In genomic region chr6:108559097-108559883, GRCh38 we compare ENCODE assay signal across 8 cellular contexts. TPM values are rescaled to one million over a fixed set of nuclear protein-coding genes. Genes with fewer than 3 reads are reported as not detected.
A peak's percentile ranks its signal among the peaks of the same experiment; 100 is the strongest.
DNase-seq lines count a peak whose midpoint lies in the region; ATAC-seq, FAIRE-seq and TF ChIP-seq lines count a peak whose summit lies in the region.

No MANE protein-coding gene starts in this region.

- no peaks in the 10 kb centered on the region for H3K9me3 Mint-ChIP-seq in astrocyte (ENCODE audit: unreplicated experiment)

- FAIRE-seq in astrocyte (lab: Jason Lieb, UNC), result no peak

- H4K20me1 ChIP-seq in astrocyte (ENCODE audit: insufficient read depth, low read length), result peaks cover 20% of the 10 kb centered on the region

- H2AFZ ChIP-seq in astrocyte (ENCODE audit: low read depth, low read length), result peak overlapping the region; percentile 91

- ATAC-seq in HG02588 (IDR thresholded peaks at IDR 0.05; ENCODE audit: unreplicated experiment) (peak; percentile 46), aorta (ENCODE audit: low FRiP score) (peak; percentile 73)

- H3K36me3 ChIP-seq in astrocyte (ENCODE audit: insufficient read depth, low read length) (no peaks in the 10 kb centered on the region), aorta (ENCODE audit: control insufficient read depth in 1 of 2, insufficient read depth in 2 of 2, low read length in 1 of 2) (no peaks in the 10 kb centered on the region)

- H3K27ac ChIP-seq in astrocyte (ENCODE audit: low read depth, low read length) (peak overlapping the region; percentile 86), aorta (ENCODE audit: low read depth in 1 of 2, low read length in 2 of 2) (peak overlapping the region; percentile 78 to 95)

- H3K27me3 ChIP-seq in astrocyte (ENCODE audit: insufficient read depth, low read length) (peaks cover 6% of the 10 kb centered on the region), aorta (ENCODE audit: control insufficient read depth in 1 of 2, insufficient read depth in 2 of 2, low read length in 1 of 2) (no peaks in the 10 kb centered on the region)

- TF ChIP-seq CTCF in GM10248 (IDR thresholded peaks at IDR 0.05; ENCODE audit: control extremely low read depth, extremely low read depth, low read depth, missing control alignments), result no peak
- no peak for TF ChIP-seq CTCF in astrocyte (IDR thresholded peaks at IDR 0.05; ENCODE audit: insufficient read depth, low read depth, low read length)

- CTCF ChIA-PET in GM10248 (lab: Yijun Ruan, JAX), result interaction anchor here (1.0 kb wide), 2 partner anchors 38 to 82 kb away, joined by 3 read pairs; no protein-coding TSS in a partner anchor

- peaks cover 10% of the 10 kb centered on the region for H3K4me1 Mint-ChIP-seq in astrocyte (ENCODE audit: low read depth, unreplicated experiment)

- POLR2A ChIA-PET in GM10248 (lab: Yijun Ruan, JAX), result interaction anchor here (0.5 to 2.0 kb wide), 3 partner anchors 39 to 535 kb away, joined by 4 to 9 read pairs (median 5); partner anchors contain the start of gene SESN1

- H3K27me3 Mint-ChIP-seq in astrocyte (ENCODE audit: low read depth, unreplicated experiment), result peaks cover 20% of the 10 kb centered on the region

- peak overlapping the region; percentile 84 for H3K27ac Mint-ChIP-seq in astrocyte (ENCODE audit: unreplicated experiment)

- H3K36me3 Mint-ChIP-seq in astrocyte (ENCODE audit: low read depth, unreplicated experiment), result no peaks in the 10 kb centered on the region

- intact Hi-C loops in aorta (cut with DNase I), result loop anchor here (2.0 to 5.0 kb wide), 7 partner anchors 180 to 518 kb away; no protein-coding TSS in a partner anchor

- H3K4me1 ChIP-seq in astrocyte (ENCODE audit: insufficient read depth, low read length), result peaks cover 22% of the 10 kb centered on the region
- no peaks in the 10 kb centered on the region for H3K4me1 ChIP-seq in aorta (ENCODE audit: control insufficient read depth in 1 of 2, insufficient read depth in 2 of 2, low read length in 2 of 2)

- H3K9me3 ChIP-seq in astrocyte (ENCODE audit: insufficient read depth, low read depth, low read length), result no peaks in the 10 kb centered on the region
- H3K9me3 ChIP-seq in aorta (ENCODE audit: control insufficient read depth, low read length), result no peaks in the 10 kb centered on the region

- H3K4me3 Mint-ChIP-seq in astrocyte (ENCODE audit: unreplicated experiment), result peak overlapping the region; percentile 90

- peaks cover 25% of the 10 kb centered on the region for H3K79me2 ChIP-seq in astrocyte (ENCODE audit: insufficient read depth, low read length)

- H3K4me3 ChIP-seq in astrocyte (ENCODE audit: insufficient read depth, low read depth, low read length) (peak overlapping the region; percentile 95), aorta (ENCODE audit: low read length in 2 of 2) (peak overlapping the region; percentile 81 to 94)

- H3K4me2 ChIP-seq in astrocyte (ENCODE audit: low read length), result peak overlapping the region; percentile 99

- WGBS in aorta, 2 donors, result 0 to 1% methylated on average over 58 to 84 of the region's 84 CpGs

- peak overlapping the region; percentile 89 for H3K9ac ChIP-seq in astrocyte (ENCODE audit: low read length)

- DNase-seq in GM10248 (ENCODE audit: extremely low spot score), result peak; percentile 68
- peak; percentile 59 for DNase-seq in NCI-H187 treated with DMSO at 0.1 percent for 48 hours (lab: John Stamatoyannopoulos, UW)
- DNase-seq in T-helper 22 cell (ENCODE audit: low read depth), result peak; percentile 84
- DNase-seq in astrocyte (ENCODE audit: low read depth), result peak; percentile 70
- peak; percentile 84 for DNase-seq in hepatic stellate cell (ENCODE audit: low spot score)
- DNase-seq in renal cortical epithelial cell (ENCODE audit: low read depth), result peak; percentile 54
- peak; percentile 96 for DNase-seq in aorta

RNA-seq across cellular contexts. Expression of gene FOXO3, which starts 1.4 kb away (rescaled TPM):
- 35.0 and 37.3 TPM in 2 replicates for total RNA-seq in astrocyte
- total RNA-seq in renal cortical epithelial cell, result 33.9 and 88.4 TPM in 2 replicates
- 10 to 100 TPM; 66.8 to 89.6 TPM for total RNA-seq in aorta
- polyA plus RNA-seq in aorta, result 10 to 100 TPM; 11.0 to 21.4 TPM

Comparison
In these comparisons a context has a peak if more than half of its experiments do, and no peak if none do; other contexts are left out.
1. Peak in every context shown above with its lines: DNase-seq, ATAC-seq, H3K4me3 ChIP-seq and H3K27ac ChIP-seq.